15 cellular contexts compared by ENCODE assay signal in the genomic region with DNA sequence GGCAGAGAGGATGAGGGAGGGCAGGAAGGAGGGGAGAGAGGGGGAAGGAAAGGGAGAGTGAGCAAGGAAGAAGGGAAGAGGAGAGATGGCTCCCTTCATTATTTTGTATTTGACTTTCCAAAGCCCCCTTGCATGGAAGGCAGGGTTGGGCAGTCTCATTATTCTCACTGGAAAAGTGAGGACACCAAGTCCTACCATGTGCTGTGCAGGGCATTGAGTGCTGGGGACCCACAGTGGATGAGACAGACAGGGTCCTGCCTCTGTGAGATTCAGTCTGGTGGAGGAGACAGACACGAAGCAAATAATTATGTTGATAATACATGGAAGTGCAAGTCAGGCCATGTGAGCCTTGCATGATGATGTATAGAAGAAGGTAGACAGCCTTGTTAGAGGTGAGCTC.
DNase-seq lines count a peak whose midpoint lies in the region; ATAC-seq and TF ChIP-seq lines count a peak whose summit lies in the region.
"Had no signal": no experiment of that assay in that cellular context is flagged by ENCODE, and none has a peak within 500 bp of the region (broad histone marks: within the 10 kb centered on the region; RNA-seq: fewer than 3 reads in every experiment).

No MANE protein-coding gene starts in this region.

- H3K27ac ChIP-seq in substantia nigra (ENCODE audit: low read depth, low read length, poor library complexity, severe bottlenecking) = peak overlapping the region; percentile 74
- no peak overlapping the region for H3K27ac ChIP-seq in lower lobe of right lung
- H3K27ac ChIP-seq: BLaER1, GM23248 had no signal

- H3K4me1 ChIP-seq in lower lobe of right lung = no peaks in the 10 kb centered on the region
- H3K4me1 ChIP-seq: BLaER1 had no signal

- H3K36me3 ChIP-seq in lower lobe of right lung = no peaks in the 10 kb centered on the region
- H3K36me3 ChIP-seq: BLaER1 had no signal

- intact Hi-C loops in Calu3 (cut with micrococcal nuclease; ENCODE audit: unreplicated experiment) = no loop called here
- intact Hi-C loops in lower lobe of right lung (cut with DNase I) = no loop called here

- H3K36me3 Mint-ChIP-seq in Calu3 (ENCODE audit: insufficient read depth, unreplicated experiment) (no peaks in the 10 kb centered on the region), T-cell (no peaks in the 10 kb centered on the region)
- H3K36me3 Mint-ChIP-seq: CD8-positive, alpha-beta memory T cell had no signal

- ATAC-seq in lower lobe of right lung (no peak), T-cell (replicated peaks in 1 of 4) (no peak)
- ATAC-seq: GM12878, HCT116 had no signal

- CTCF ChIA-PET in Calu3 (lab: Charles Lee) (interaction anchor here (0.6 kb wide), 1 partner anchor 1315 kb away, joined by 3 read pairs; no protein-coding TSS in a partner anchor), T-cell (lab: Charles Lee) (no interaction called here)

- H3K27ac Mint-ChIP-seq in Calu3 (ENCODE audit: unreplicated experiment) (no peak overlapping the region), T-cell (peak overlapping the region in 1 of 2 donors; percentile 16)
- H3K27ac Mint-ChIP-seq: CD8-positive, alpha-beta memory T cell had no signal

- H3K9me3 Mint-ChIP-seq in Calu3 (ENCODE audit: low read depth, unreplicated experiment) (no peaks in the 10 kb centered on the region), T-cell (no peaks in the 10 kb centered on the region)

- POLR2A ChIA-PET in T-cell (lab: Charles Lee) = no interaction called here

- H3K9me3 ChIP-seq in lower lobe of right lung = no peaks in the 10 kb centered on the region
- H3K9me3 ChIP-seq: BLaER1 had no signal

- no peak overlapping the region for H3K4me3 ChIP-seq in lower lobe of right lung
- H3K4me3 ChIP-seq: BLaER1, GM12878, GM23248 had no signal

- H3K4me3 Mint-ChIP-seq in Calu3 (ENCODE audit: low read depth, unreplicated experiment) = no peak overlapping the region
- no peak overlapping the region for H3K4me3 Mint-ChIP-seq in T-cell
- H3K4me3 Mint-ChIP-seq: CD8-positive, alpha-beta memory T cell had no signal

- no peak for TF ChIP-seq CTCF in Calu3 (IDR thresholded peaks at IDR 0.05; ENCODE audit: unreplicated experiment)
- no peak for TF ChIP-seq CTCF in lower lobe of right lung (IDR thresholded peaks at IDR 0.05)

- peaks cover 16% of the 10 kb centered on the region for H3K27me3 ChIP-seq in lower lobe of right lung (ENCODE audit: low read depth)
- H3K27me3 ChIP-seq: BLaER1 had no signal

- DNase-seq in activated CD8-positive, alpha-beta memory T cell treated with anti-CD3 and anti-CD28 coated beads, Interleukin-2, amount 50 U/mL, for 48 hours = peak; percentile 17
- no peak for DNase-seq in activated CD8-positive, alpha-beta memory T cell treated with anti-CD3 and anti-CD28 coated beads, Interleukin-2, amount 50 U/mL, for 4 hours
- DNase-seq in mesenteric fat pad (ENCODE audit: low spot score) (peak; percentile 51), substantia nigra (lab: John Stamatoyannopoulos, UW) (no peak), Calu3 (no peak), lower lobe of right lung (no peak), T-cell (no peak)
- DNase-seq: 8988T; AML-193; CD8-positive, alpha-beta memory T cell; DMS 273 treated with DMSO at 0.1 percent for 48 hours; GM23248 had no signal

- no TSS peak for BruUV-seq in Calu3 (replicated peaks; lab: Mats Ljungman, UMichigan)

- H3K4me1 Mint-ChIP-seq in Calu3 (ENCODE audit: low read depth, unreplicated experiment) (no peaks in the 10 kb centered on the region), T-cell (no peaks in the 10 kb centered on the region)
- H3K4me1 Mint-ChIP-seq: CD8-positive, alpha-beta memory T cell had no signal

- H3K27me3 Mint-ChIP-seq in Calu3 (ENCODE audit: unreplicated experiment) (peaks cover 97% of the 10 kb centered on the region), T-cell (peaks cover 11 to 19% of the 10 kb centered on the region in 2 donors)

Comparison
In these comparisons a context has a peak if more than half of its experiments do, and no peak if none do; other contexts are left out.
1. DNase-seq: peak in activated CD8-positive, alpha-beta memory T cell treated with anti-CD3 and anti-CD28 coated beads, Interleukin-2, amount 50 U/mL, for 48 hours (single experiment) and mesenteric fat pad (single experiment); none in activated CD8-positive, alpha-beta memory T cell treated with anti-CD3 and anti-CD28 coated beads, Interleukin-2, amount 50 U/mL, for 4 hours (single experiment), substantia nigra (0 of 49), Calu3 (single experiment), lower lobe of right lung (single experiment) and T-cell (0 of 34).